ENCODE assay signal across 1 cellular context in the genomic region with DNA sequence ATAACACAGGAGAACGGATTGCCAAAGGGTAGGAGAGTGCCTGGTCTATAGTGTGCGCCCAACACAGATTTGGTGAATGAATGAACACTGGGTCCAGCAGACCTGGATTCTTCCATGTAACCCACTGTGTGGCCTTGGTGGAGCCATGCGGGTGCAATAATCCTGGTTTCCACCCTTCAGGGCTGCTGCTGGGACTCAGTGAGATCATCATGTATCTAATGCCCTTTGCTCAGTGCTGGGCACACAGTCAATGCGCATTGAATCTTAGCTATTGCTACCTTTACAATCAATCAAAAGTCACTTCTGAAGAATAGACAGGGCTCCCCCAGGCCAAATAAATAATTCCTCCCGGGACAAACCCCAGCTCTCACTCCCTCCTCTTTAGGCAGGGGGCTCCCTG.
TF ChIP-seq lines count a peak whose summit lies in the region.

No MANE protein-coding gene starts in this region.

TF ChIP-seq in GM23338, 12 proteins besides CTCF, POLR2A, EP300 and RAD21 (continued from another document):
- TF ChIP-seq, protein P1, sequence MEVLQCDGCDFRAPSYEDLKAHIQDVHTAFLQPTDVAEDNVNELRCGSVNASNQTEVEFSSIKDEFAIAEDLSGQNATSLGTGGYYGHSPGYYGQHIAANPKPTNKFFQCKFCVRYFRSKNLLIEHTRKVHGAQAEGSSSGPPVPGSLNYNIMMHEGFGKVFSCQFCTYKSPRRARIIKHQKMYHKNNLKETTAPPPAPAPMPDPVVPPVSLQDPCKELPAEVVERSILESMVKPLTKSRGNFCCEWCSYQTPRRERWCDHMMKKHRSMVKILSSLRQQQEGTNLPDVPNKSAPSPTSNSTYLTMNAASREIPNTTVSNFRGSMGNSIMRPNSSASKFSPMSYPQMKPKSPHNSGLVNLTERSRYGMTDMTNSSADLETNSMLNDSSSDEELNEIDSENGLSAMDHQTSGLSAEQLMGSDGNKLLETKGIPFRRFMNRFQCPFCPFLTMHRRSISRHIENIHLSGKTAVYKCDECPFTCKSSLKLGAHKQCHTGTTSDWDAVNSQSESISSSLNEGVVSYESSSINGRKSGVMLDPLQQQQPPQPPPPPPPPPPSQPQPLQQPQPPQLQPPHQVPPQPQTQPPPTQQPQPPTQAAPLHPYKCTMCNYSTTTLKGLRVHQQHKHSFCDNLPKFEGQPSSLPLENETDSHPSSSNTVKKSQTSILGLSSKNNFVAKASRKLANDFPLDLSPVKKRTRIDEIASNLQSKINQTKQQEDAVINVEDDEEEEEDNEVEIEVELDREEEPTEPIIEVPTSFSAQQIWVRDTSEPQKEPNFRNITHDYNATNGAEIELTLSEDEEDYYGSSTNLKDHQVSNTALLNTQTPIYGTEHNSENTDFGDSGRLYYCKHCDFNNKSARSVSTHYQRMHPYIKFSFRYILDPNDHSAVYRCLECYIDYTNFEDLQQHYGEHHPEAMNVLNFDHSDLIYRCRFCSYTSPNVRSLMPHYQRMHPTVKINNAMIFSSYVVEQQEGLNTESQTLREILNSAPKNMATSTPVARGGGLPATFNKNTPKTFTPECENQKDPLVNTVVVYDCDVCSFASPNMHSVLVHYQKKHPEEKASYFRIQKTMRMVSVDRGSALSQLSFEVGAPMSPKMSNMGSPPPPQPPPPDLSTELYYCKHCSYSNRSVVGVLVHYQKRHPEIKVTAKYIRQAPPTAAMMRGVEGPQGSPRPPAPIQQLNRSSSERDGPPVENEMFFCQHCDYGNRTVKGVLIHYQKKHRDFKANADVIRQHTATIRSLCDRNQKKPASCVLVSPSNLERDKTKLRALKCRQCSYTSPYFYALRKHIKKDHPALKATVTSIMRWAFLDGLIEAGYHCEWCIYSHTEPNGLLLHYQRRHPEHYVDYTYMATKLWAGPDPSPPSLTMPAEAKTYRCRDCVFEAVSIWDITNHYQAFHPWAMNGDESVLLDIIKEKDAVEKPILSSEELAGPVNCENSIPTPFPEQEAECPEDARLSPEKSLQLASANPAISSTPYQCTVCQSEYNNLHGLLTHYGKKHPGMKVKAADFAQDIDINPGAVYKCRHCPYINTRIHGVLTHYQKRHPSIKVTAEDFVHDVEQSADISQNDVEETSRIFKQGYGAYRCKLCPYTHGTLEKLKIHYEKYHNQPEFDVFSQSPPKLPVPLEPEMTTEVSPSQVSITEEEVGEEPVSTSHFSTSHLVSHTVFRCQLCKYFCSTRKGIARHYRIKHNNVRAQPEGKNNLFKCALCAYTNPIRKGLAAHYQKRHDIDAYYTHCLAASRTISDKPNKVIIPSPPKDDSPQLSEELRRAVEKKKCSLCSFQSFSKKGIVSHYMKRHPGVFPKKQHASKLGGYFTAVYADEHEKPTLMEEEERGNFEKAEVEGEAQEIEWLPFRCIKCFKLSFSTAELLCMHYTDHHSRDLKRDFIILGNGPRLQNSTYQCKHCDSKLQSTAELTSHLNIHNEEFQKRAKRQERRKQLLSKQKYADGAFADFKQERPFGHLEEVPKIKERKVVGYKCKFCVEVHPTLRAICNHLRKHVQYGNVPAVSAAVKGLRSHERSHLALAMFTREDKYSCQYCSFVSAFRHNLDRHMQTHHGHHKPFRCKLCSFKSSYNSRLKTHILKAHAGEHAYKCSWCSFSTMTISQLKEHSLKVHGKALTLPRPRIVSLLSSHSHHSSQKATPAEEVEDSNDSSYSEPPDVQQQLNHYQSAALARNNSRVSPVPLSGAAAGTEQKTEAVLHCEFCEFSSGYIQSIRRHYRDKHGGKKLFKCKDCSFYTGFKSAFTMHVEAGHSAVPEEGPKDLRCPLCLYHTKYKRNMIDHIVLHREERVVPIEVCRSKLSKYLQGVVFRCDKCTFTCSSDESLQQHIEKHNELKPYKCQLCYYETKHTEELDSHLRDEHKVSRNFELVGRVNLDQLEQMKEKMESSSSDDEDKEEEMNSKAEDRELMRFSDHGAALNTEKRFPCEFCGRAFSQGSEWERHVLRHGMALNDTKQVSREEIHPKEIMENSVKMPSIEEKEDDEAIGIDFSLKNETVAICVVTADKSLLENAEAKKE (CRISPR knock-in tag; IDR thresholded peaks at IDR 0.05), result no peak
- TF ChIP-seq POLR2AphosphoS5 (IDR thresholded peaks at IDR 0.05; ENCODE audit: low read depth), result no peak
TF ChIP-seq in GM23338: peak in this region for 0.
